10 cellular contexts compared by ENCODE assay signal in the genomic region with DNA sequence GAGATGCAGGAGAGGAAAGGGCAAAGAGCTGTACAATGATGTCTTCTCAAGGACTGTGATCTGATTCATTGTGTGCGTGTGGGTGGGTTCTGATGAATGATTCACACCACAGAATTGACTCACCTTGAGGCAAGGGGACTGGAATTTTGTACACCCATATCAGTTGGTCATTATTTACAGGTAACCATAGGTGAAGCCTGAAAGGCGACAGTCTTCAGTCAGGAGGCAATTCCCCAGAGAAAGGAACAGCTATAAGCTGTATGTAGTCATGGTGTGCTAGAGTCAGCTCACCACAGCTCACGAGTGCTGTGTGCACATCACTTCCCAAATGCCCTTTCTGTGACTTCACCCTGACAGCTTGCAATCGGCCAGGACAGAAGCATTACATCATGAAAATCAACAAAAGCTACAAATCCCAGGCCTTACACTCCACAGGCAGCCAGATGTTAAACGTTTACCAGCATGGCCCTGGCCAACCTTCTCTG.
DNase-seq lines count a peak whose midpoint lies in the region; ATAC-seq and TF ChIP-seq lines count a peak whose summit lies in the region.
"Had no signal": no experiment of that assay in that cellular context is flagged by ENCODE, and none has a peak within 500 bp of the region (broad histone marks: within the 10 kb centered on the region; RNA-seq: fewer than 3 reads in every experiment).

No MANE protein-coding gene starts in this region.

- H3K27me3 ChIP-seq in neuronal stem cell (ENCODE audit: control insufficient read depth in 3 of 3, insufficient read depth in 3 of 3, low read depth in 1 of 3, low read length in 3 of 3), result no peaks in the 10 kb centered on the region
- no peaks in the 10 kb centered on the region for H3K27me3 ChIP-seq in MM.1S (replicated peaks; ENCODE audit: insufficient read depth, low read length)

- H3K27ac ChIP-seq in neuronal stem cell (replicated peaks; ENCODE audit: low read length) (no peak overlapping the region), MM.1S (ENCODE audit: low read length) (no peak overlapping the region)
- H3K27ac ChIP-seq: SK-N-MC had no signal

- no peaks in the 10 kb centered on the region for H4K20me1 ChIP-seq in MM.1S (ENCODE audit: insufficient read depth, low read length)

- H2AFZ ChIP-seq in neuronal stem cell (ENCODE audit: low read length), result no peak overlapping the region
- H2AFZ ChIP-seq in MM.1S (ENCODE audit: low read length), result no peak overlapping the region

- H2BK120ac ChIP-seq in neuronal stem cell (ENCODE audit: low read depth, low read length), result no peak overlapping the region

- no peaks in the 10 kb centered on the region for H3K27me3 Mint-ChIP-seq in activated T-helper 17 cell treated with anti-CD3 and anti-CD28 coated beads, Interleukin-2, amount 50 U/mL, for 72 hours

- H3K79me1 ChIP-seq in neuronal stem cell (ENCODE audit: low read depth, low read length), result no peaks in the 10 kb centered on the region

- no peak overlapping the region for H2AK5ac ChIP-seq in neuronal stem cell (ENCODE audit: low read depth, low read length)

- no peaks in the 10 kb centered on the region for H3K9me3 Mint-ChIP-seq in activated T-helper 17 cell treated with anti-CD3 and anti-CD28 coated beads, Interleukin-2, amount 50 U/mL, for 72 hours

- H3K18ac ChIP-seq in neuronal stem cell (ENCODE audit: low read length), result no peak overlapping the region

- H3K9ac ChIP-seq in neuronal stem cell (ENCODE audit: low read depth, low read length, poor library complexity) (no peak overlapping the region), MM.1S (ENCODE audit: low read length) (no peak overlapping the region)

- DNase-seq in Daoy (ENCODE audit: low read depth) (peak; percentile 75), neuronal stem cell (ENCODE audit: low spot score) (no peak), MM.1S (no peak), mesenteric fat pad (ENCODE audit: low spot score) (no peak), DMS79 (lab: John Stamatoyannopoulos, UW) (no peak), DMS153 (lab: John Stamatoyannopoulos, UW) (no peak)
- DNase-seq: naive B cell had no signal

- H3K36me3 Mint-ChIP-seq in activated T-helper 17 cell treated with anti-CD3 and anti-CD28 coated beads, Interleukin-2, amount 50 U/mL, for 72 hours (ENCODE audit: low read depth), result no peaks in the 10 kb centered on the region
- H3K36me3 Mint-ChIP-seq: naive B cell had no signal

- H3K4me1 ChIP-seq in neuronal stem cell (ENCODE audit: control insufficient read depth in 2 of 2, insufficient read depth in 1 of 2, low read depth in 1 of 2, low read length in 2 of 2) (peaks cover 4% of the 10 kb centered on the region in 2 donors), MM.1S (ENCODE audit: low read length) (no peaks in the 10 kb centered on the region)

- peak; percentile 48 for ATAC-seq in HG03280 (IDR thresholded peaks at IDR 0.05; ENCODE audit: unreplicated experiment)
- ATAC-seq in activated T-helper 17 cell treated with anti-CD3 and anti-CD28 coated beads, Interleukin-2, amount 50 U/mL, for 72 hours (replicated peaks), result peak; percentile 95

- H3K79me2 ChIP-seq in MM.1S (ENCODE audit: low read length), result no peaks in the 10 kb centered on the region

- H2BK15ac ChIP-seq in neuronal stem cell (ENCODE audit: low read length), result peak overlapping the region; percentile 23

- H4K8ac ChIP-seq in neuronal stem cell (ENCODE audit: low read depth, low read length), result no peak overlapping the region

- no peak for TF ChIP-seq CTCF in MM.1S (IDR thresholded peaks at IDR 0.05; ENCODE audit: low read length)

- no peaks in the 10 kb centered on the region for H3K36me3 ChIP-seq in neuronal stem cell (replicated peaks in 1 of 2; ENCODE audit: control insufficient read depth in 2 of 2, insufficient read depth in 2 of 2, low read length in 2 of 2)
- no peaks in the 10 kb centered on the region for H3K36me3 ChIP-seq in MM.1S (replicated peaks; ENCODE audit: insufficient read depth, low read length)

- no peak overlapping the region for H3K4ac ChIP-seq in neuronal stem cell (ENCODE audit: low read length)

- no peak overlapping the region for H3K4me2 ChIP-seq in neuronal stem cell (ENCODE audit: insufficient read depth, low read length, poor library complexity, severe bottlenecking)
- H3K4me2 ChIP-seq in MM.1S (ENCODE audit: low read depth, low read length), result no peak overlapping the region

- H3K27ac Mint-ChIP-seq in activated T-helper 17 cell treated with anti-CD3 and anti-CD28 coated beads, Interleukin-2, amount 50 U/mL, for 72 hours, result peak overlapping the region; percentile 79
- H3K27ac Mint-ChIP-seq: naive B cell had no signal

- no peaks in the 10 kb centered on the region for H3F3A ChIP-seq in MM.1S (ENCODE audit: insufficient read depth, low read length)

- peak overlapping the region; percentile 30 for H3K4me3 Mint-ChIP-seq in activated T-helper 17 cell treated with anti-CD3 and anti-CD28 coated beads, Interleukin-2, amount 50 U/mL, for 72 hours
- H3K4me3 Mint-ChIP-seq: naive B cell had no signal

- peaks cover 17% of the 10 kb centered on the region for H3K4me1 Mint-ChIP-seq in activated T-helper 17 cell treated with anti-CD3 and anti-CD28 coated beads, Interleukin-2, amount 50 U/mL, for 72 hours
- H3K4me1 Mint-ChIP-seq: naive B cell had no signal

- H3K9me3 ChIP-seq in neuronal stem cell (replicated peaks in 1 of 2; ENCODE audit: control insufficient read depth in 2 of 2, insufficient read depth in 1 of 2, low read depth in 1 of 2, low read length in 2 of 2) (no peaks in the 10 kb centered on the region), MM.1S (replicated peaks; ENCODE audit: insufficient read depth, low read length) (no peaks in the 10 kb centered on the region)

- no peak overlapping the region for H4K91ac ChIP-seq in neuronal stem cell (ENCODE audit: low read depth, low read length, poor library complexity)

- no peak overlapping the region for H2BK12ac ChIP-seq in neuronal stem cell (ENCODE audit: low read length)

- WGBS in neuronal stem cell (ENCODE audit: extremely low coverage in 2 of 2, insufficient read length in 2 of 2, insufficient replicate concordance in 1 of 2), 2 donors, result no CpG with 5 or more reads among the region's 5 CpGs

- H3K9me2 ChIP-seq in MM.1S (replicated peaks; ENCODE audit: insufficient read depth, low read length), result no peaks in the 10 kb centered on the region

- H3K14ac ChIP-seq in neuronal stem cell (ENCODE audit: low read length), result no peak overlapping the region

- no peak overlapping the region for H2BK5ac ChIP-seq in neuronal stem cell (ENCODE audit: low read length)

- H3K23ac ChIP-seq in neuronal stem cell (ENCODE audit: low read depth, low read length, poor library complexity), result no peak overlapping the region

- H3K4me3 ChIP-seq in neuronal stem cell (ENCODE audit: low read length in 2 of 2) (no peak overlapping the region), MM.1S (ENCODE audit: low read length) (no peak overlapping the region)
- H3K4me3 ChIP-seq: SK-N-MC had no signal
